ENCODE assay signal across 1 cellular context in the genomic region with DNA sequence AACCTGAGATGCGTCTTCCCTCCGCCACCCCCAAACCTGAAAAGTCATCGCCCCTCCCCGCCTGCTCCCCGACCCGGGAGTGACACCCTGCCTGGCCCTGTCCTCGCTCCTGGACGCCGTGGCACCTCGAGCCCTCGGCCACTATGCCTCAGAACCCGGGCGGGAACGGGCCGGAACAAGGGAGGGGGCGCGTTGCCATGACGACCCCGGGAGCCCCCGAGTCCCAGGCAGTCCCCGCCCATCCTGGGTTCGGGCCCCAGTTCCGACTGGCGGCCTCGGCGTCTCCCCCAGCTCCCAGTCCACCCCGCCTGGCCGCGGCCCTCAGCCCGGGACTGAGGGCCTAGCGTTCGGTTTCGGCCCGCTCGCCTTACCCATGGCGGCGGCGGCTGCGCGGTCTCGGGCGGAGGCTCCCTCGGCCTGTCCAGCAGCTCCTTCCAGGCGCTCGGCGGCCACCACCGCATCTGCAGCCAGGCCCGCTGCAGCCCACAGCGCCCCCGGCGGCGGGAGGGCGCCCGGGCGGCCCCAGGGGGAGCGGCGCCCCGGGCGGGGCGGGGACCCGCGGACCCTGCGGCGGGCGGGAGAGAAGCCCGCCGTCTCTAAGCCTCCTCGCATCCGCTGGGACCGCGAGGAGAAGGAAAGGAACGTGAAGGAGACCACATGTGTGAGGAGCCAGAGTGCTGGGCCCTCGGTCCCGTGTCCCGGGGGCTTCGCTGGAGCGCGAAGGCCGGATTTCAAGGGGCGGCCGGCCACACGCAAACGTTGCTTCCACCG.
TF ChIP-seq lines count a peak whose summit lies in the region.

Gene RUFY2, minus strand, starts transcription at position 463 of the 771 bp plus-strand sequence. Its CDS starts 88 bp downstream, at position 375.

TF ChIP-seq in HepG2, 621 proteins besides CTCF, POLR2A, EP300 and RAD21 (continued from another document and continues in another):
- TF ChIP-seq FUBP1 (CRISPR knock-in tag; IDR thresholded peaks at IDR 0.05; ENCODE audit: borderline replicate concordance), result no peak
- no peak for TF ChIP-seq ZNF7 (CRISPR knock-in tag; IDR thresholded peaks at IDR 0.05)
- no peak for TF ChIP-seq CC2D1A (CRISPR knock-in tag; IDR thresholded peaks at IDR 0.05)
- no peak for TF ChIP-seq RXRB (CRISPR knock-in tag; IDR thresholded peaks at IDR 0.05; ENCODE audit: borderline replicate concordance)
- no peak for TF ChIP-seq ZNF33B (CRISPR knock-in tag; IDR thresholded peaks at IDR 0.05)
- TF ChIP-seq RNF2 (conservative IDR thresholded peaks at IDR 0.05; ENCODE audit: low read depth), result 0 out of 2 replicates have a peak, but pooled peaks have one; percentile 25
- no peak for TF ChIP-seq ZNF484 (CRISPR knock-in tag; IDR thresholded peaks at IDR 0.05; ENCODE audit: borderline replicate concordance, low read depth)
- TF ChIP-seq, protein P1, sequence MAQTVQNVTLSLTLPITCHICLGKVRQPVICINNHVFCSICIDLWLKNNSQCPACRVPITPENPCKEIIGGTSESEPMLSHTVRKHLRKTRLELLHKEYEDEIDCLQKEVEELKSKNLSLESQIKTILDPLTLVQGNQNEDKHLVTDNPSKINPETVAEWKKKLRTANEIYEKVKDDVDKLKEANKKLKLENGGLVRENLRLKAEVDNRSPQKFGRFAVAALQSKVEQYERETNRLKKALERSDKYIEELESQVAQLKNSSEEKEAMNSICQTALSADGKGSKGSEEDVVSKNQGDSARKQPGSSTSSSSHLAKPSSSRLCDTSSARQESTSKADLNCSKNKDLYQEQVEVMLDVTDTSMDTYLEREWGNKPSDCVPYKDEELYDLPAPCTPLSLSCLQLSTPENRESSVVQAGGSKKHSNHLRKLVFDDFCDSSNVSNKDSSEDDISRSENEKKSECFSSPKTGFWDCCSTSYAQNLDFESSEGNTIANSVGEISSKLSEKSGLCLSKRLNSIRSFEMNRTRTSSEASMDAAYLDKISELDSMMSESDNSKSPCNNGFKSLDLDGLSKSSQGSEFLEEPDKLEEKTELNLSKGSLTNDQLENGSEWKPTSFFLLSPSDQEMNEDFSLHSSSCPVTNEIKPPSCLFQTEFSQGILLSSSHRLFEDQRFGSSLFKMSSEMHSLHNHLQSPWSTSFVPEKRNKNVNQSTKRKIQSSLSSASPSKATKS (CRISPR knock-in tag; IDR thresholded peaks at IDR 0.05), result no peak; the same call in 1 of the 2 replicates
- TF ChIP-seq ZFP82 (CRISPR knock-in tag; IDR thresholded peaks at IDR 0.05; ENCODE audit: borderline replicate concordance), result no peak
- no peak for TF ChIP-seq HOXA5 (CRISPR knock-in tag; IDR thresholded peaks at IDR 0.05)
- no peak; the same call in 1 of the 2 replicates for TF ChIP-seq MLX (CRISPR knock-in tag; IDR thresholded peaks at IDR 0.05)
- peak; percentile 68 for TF ChIP-seq THAP11 (CRISPR knock-in tag; IDR thresholded peaks at IDR 0.05)
- no peak for TF ChIP-seq TIGD3 (CRISPR knock-in tag; IDR thresholded peaks at IDR 0.05; ENCODE audit: borderline replicate concordance)
- no peak; the same call in 1 of the 2 replicates for TF ChIP-seq ZNF839 (CRISPR knock-in tag; IDR thresholded peaks at IDR 0.05; ENCODE audit: borderline replicate concordance)
- no peak for TF ChIP-seq PBX2 (CRISPR knock-in tag; IDR thresholded peaks at IDR 0.05)
- TF ChIP-seq THAP9 (CRISPR knock-in tag; IDR thresholded peaks at IDR 0.05; ENCODE audit: borderline replicate concordance), result no peak
- TF ChIP-seq ZNF12 (CRISPR knock-in tag; IDR thresholded peaks at IDR 0.05), result 0 out of 2 replicates have a peak, but pooled peaks have one; percentile 22
- no peak for TF ChIP-seq SUZ12 (IDR thresholded peaks at IDR 0.05; ENCODE audit: low read depth, low read length)
- TF ChIP-seq ZNF737 (CRISPR knock-in tag; IDR thresholded peaks at IDR 0.05; ENCODE audit: borderline replicate concordance), result no peak
- TF ChIP-seq RBFOX2 (IDR thresholded peaks at IDR 0.05; ENCODE audit: low read depth, low read length), result peak; percentile 91
- TF ChIP-seq, protein P2, sequence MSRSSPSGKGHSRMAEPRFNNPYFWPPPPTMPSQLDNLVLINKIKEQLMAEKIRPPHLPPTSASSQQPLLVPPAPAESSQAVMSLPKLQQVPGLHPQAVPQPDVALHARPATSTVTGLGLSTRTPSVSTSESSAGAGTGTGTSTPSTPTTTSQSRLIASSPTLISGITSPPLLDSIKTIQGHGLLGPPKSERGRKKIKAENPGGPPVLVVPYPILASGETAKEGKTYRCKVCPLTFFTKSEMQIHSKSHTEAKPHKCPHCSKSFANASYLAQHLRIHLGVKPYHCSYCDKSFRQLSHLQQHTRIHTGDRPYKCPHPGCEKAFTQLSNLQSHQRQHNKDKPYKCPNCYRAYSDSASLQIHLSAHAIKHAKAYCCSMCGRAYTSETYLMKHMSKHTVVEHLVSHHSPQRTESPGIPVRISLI (CRISPR knock-in tag; IDR thresholded peaks at IDR 0.05; ENCODE audit: borderline replicate concordance), result no peak
- peak; percentile 78 for TF ChIP-seq ZNF816 (CRISPR knock-in tag; IDR thresholded peaks at IDR 0.05; ENCODE audit: borderline replicate concordance)
- TF ChIP-seq ZBTB49 (CRISPR knock-in tag; IDR thresholded peaks at IDR 0.05; ENCODE audit: borderline replicate concordance), result no peak
- no peak for TF ChIP-seq ZNF205 (CRISPR knock-in tag; IDR thresholded peaks at IDR 0.05)
- no peak for TF ChIP-seq HOXD1 (CRISPR knock-in tag; IDR thresholded peaks at IDR 0.05)
- TF ChIP-seq ETV5 (CRISPR knock-in tag; IDR thresholded peaks at IDR 0.05; ENCODE audit: borderline replicate concordance), result peak; percentile 71; the same call in 1 of the 2 replicates
- TF ChIP-seq ZFAT (CRISPR knock-in tag; conservative IDR thresholded peaks at IDR 0.05), result no peak
- TF ChIP-seq GLMP (CRISPR knock-in tag; IDR thresholded peaks at IDR 0.05; ENCODE audit: borderline replicate concordance), result no peak
- no peak for TF ChIP-seq KLF11 (CRISPR knock-in tag; IDR thresholded peaks at IDR 0.05)
- TF ChIP-seq RFXANK (CRISPR knock-in tag; IDR thresholded peaks at IDR 0.05), result no peak
- TF ChIP-seq ZNF549 (CRISPR knock-in tag; IDR thresholded peaks at IDR 0.05), result no peak
- no peak for TF ChIP-seq RXRA (CRISPR knock-in tag; IDR thresholded peaks at IDR 0.05)
- peak; percentile 62 for TF ChIP-seq MYC (CRISPR knock-in tag; IDR thresholded peaks at IDR 0.05; ENCODE audit: borderline replicate concordance)
- TF ChIP-seq ZNF619 (CRISPR knock-in tag; IDR thresholded peaks at IDR 0.05), result no peak
- TF ChIP-seq KLF13 (CRISPR knock-in tag; IDR thresholded peaks at IDR 0.05), result no peak
- TF ChIP-seq SMAD3 (CRISPR knock-in tag; IDR thresholded peaks at IDR 0.05), result no peak
- no peak for TF ChIP-seq STAT6 (CRISPR knock-in tag; IDR thresholded peaks at IDR 0.05; ENCODE audit: borderline replicate concordance)
- TF ChIP-seq ELF4 (CRISPR knock-in tag; IDR thresholded peaks at IDR 0.05; ENCODE audit: borderline replicate concordance), result no peak
